In the genomic region with DNA sequence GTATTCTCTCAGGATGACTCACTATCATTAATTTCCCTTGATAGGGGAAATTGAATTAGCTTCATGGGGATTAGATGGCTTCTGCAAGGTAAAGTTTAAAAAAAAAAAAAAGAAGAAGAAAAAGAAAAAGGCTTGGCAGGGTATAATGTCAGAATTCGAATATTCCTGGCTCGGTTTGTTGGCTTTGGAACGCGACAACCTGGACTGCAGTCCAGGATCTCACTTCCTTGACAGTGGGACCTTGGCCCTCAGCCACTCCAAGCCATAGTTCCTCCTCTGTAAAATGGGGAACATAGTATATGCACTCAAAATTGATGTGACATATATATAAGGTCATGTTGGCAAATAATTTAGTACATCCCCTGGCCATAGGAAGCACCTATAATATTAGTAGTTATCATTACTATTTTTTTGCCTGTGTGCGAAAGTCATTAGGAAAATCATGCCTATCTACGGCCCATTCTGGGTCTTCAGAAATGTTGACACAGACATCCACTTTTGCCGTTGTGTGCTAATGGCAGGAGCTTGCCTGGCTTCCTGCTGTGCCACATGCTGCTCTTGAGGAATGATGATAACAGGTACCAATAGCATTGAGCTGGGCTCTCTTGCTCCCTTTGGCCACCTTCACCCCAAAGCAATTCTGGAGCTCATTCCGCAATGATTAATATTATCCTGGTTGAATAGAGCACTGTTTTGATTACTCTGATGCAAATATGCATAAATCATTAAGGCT, we compare ENCODE assay signal across 28 cellular contexts.
"Had no signal": no experiment of that assay in that cellular context is flagged by ENCODE, and none has a peak within 500 bp of the region (broad histone marks: within the 10 kb centered on the region; RNA-seq: fewer than 3 reads in every experiment).

No MANE protein-coding gene starts in this region.

- H3K27ac ChIP-seq: colonic mucosa, gastrocnemius medialis, neutrophil, ovary, right lobe of liver, thoracic aorta, uterus had no signal

- H3K4me1 Mint-ChIP-seq: naive B cell had no signal

- H3K9me3 ChIP-seq: colonic mucosa, gastrocnemius medialis, neutrophil, ovary, right lobe of liver, thoracic aorta, uterus had no signal

- H3K4me3 Mint-ChIP-seq: activated CD4-positive, alpha-beta T cell treated with anti-CD3 and anti-CD28 coated beads, Interleukin-2, amount 10 ng/mL, durations not matched to agents 7 days and 5 days; activated CD8-positive, alpha-beta T cell treated with anti-CD3 and anti-CD28 coated beads for 36 hours; central memory CD8-positive, alpha-beta T cell; mesothelial cell of epicardium; naive B cell; nephron progenitor cell; stimulated activated naive CD8-positive, alpha-beta T cell treated with anti-CD3 and anti-CD28 coated beads, Interleukin-15, Interleukin-2, amounts not matched to agents 100 ng/mL and 50 ng/mL, for 24 hours; WTC11 had no signal

- H3K36me3 Mint-ChIP-seq: activated naive CD4-positive, alpha-beta T cell treated with anti-CD3 and anti-CD28 coated beads, Interleukin-2, amount 50 U/mL, for 72 hours; mesothelial cell of epicardium had no signal

- H3K27ac Mint-ChIP-seq: activated CD4-positive, alpha-beta T cell treated with anti-CD3 and anti-CD28 coated beads, Interleukin-2, amount 10 ng/mL, durations not matched to agents 7 days and 5 days; activated CD8-positive, alpha-beta T cell treated with anti-CD3 and anti-CD28 coated beads for 36 hours; activated naive CD4-positive, alpha-beta T cell treated with anti-CD3 and anti-CD28 coated beads, Interleukin-2, amount 50 U/mL, for 72 hours; activated T-helper 2 cell treated with anti-CD3 and anti-CD28 coated beads, Interferon-gamma antibody, Interleukin-2, Interleukin-4, amounts not matched to agents 10 μg/mL and 5 μg/mL and 100 μg/mL, durations not matched to agents 14 hours and 24 hours and 36 hours; mesothelial cell of epicardium; nephron progenitor cell; progenitor cell of endocrine pancreas; stimulated activated naive CD8-positive, alpha-beta T cell treated with anti-CD3 and anti-CD28 coated beads, Interleukin-15, Interleukin-2, amounts not matched to agents 100 ng/mL and 50 ng/mL, for 24 hours; WTC11 had no signal

- H3K27me3 ChIP-seq: colonic mucosa, gastrocnemius medialis, neutrophil, ovary, right lobe of liver, uterus had no signal

- DNase-seq: activated CD4-positive, alpha-beta T cell treated with anti-CD3 and anti-CD28 coated beads for 1 hour; activated CD4-positive, alpha-beta T cell treated with anti-CD3 and anti-CD28 coated beads, Interleukin-2, amount 10 ng/mL, durations not matched to agents 7 days and 5 days; activated CD8-positive, alpha-beta T cell treated with anti-CD3 and anti-CD28 coated beads for 36 hours; activated naive CD4-positive, alpha-beta T cell; activated T-cell treated with anti-CD3 and anti-CD28 coated beads, Interleukin-2, amount 50 U/mL, for 48 hours; colonic mucosa; effector CD8-positive, alpha-beta T cell; erythroblast; gastrocnemius medialis; glutamatergic neuron; left ventricle myocardium superior; naive B cell; nephron progenitor cell; ovary; right lobe of liver; stimulated activated CD4-positive, alpha-beta T cell treated with anti-CD3 and anti-CD28 coated beads, Interleukin-2, amount 100 ng/mL, for 48 hours; T1000; trophoblast cell; uterus had no signal

- H3K4me3 ChIP-seq: colonic mucosa, gastrocnemius medialis, ovary, right lobe of liver, thoracic aorta, uterus had no signal

- H3K4me1 ChIP-seq: uterus had no signal

- H3K9me3 Mint-ChIP-seq: activated CD4-positive, alpha-beta T cell treated with anti-CD3 and anti-CD28 coated beads, Interleukin-2, amount 10 ng/mL, durations not matched to agents 7 days and 5 days; activated CD8-positive, alpha-beta T cell treated with anti-CD3 and anti-CD28 coated beads for 36 hours; activated naive CD4-positive, alpha-beta T cell treated with anti-CD3 and anti-CD28 coated beads, Interleukin-2, amount 50 U/mL, for 72 hours; activated T-helper 2 cell treated with anti-CD3 and anti-CD28 coated beads, Interferon-gamma antibody, Interleukin-2, Interleukin-4, amounts not matched to agents 10 μg/mL and 5 μg/mL and 100 μg/mL, durations not matched to agents 14 hours and 24 hours and 36 hours; central memory CD8-positive, alpha-beta T cell; mesothelial cell of epicardium; naive B cell; nephron progenitor cell; stimulated activated naive CD8-positive, alpha-beta T cell treated with anti-CD3 and anti-CD28 coated beads, Interleukin-15, Interleukin-2, amounts not matched to agents 100 ng/mL and 50 ng/mL, for 24 hours; WTC11 had no signal

- H3K27me3 Mint-ChIP-seq: activated CD4-positive, alpha-beta T cell treated with anti-CD3 and anti-CD28 coated beads, Interleukin-2, amount 10 ng/mL, durations not matched to agents 7 days and 5 days; activated CD8-positive, alpha-beta T cell treated with anti-CD3 and anti-CD28 coated beads for 36 hours; central memory CD8-positive, alpha-beta T cell; naive B cell; progenitor cell of endocrine pancreas had no signal

- H3K36me3 ChIP-seq: colonic mucosa, gastrocnemius medialis, neutrophil, ovary, right lobe of liver, thoracic aorta, uterus had no signal

- ATAC-seq: activated CD8-positive, alpha-beta T cell treated with anti-CD3 and anti-CD28 coated beads for 36 hours; activated naive CD4-positive, alpha-beta T cell treated with anti-CD3 and anti-CD28 coated beads, Interleukin-2, amount 50 U/mL, for 72 hours; gastrocnemius medialis; left ventricle myocardium superior; WTC11 had no signal
